ENCODE assay signal across 24 cellular contexts in the genomic region with DNA sequence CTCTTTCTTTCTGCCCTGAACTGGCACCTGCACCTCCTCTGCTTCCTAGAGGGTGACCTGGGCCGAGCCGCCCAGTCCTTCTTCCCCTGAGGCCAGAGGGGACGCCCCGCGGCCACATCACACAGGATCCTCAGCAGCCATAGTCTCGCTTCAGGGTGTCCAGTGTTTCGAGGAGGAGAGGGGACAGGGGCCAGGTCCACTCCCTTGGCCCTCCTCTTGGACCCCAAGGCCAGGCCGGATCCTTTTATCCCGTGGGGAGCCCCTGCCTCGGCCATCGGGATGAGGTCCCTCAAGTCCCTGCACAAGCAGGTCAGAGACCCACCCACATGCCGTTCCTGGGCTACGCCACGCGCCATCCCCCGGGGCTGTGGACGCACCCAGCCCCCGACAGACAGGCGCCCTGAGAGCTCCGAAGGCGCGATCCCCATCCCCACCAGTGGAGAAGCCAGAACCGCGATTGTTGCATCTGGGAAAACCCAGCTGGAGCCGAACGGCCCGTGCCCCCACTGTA. TPM values are rescaled to one million over a fixed set of nuclear protein-coding genes. Genes with fewer than 3 reads are reported as not detected.
DNase-seq lines count a peak whose midpoint lies in the region; ATAC-seq, FAIRE-seq and TF ChIP-seq lines count a peak whose summit lies in the region.
"Had no signal": no experiment of that assay in that cellular context is flagged by ENCODE, and none has a peak within 500 bp of the region (broad histone marks: within the 10 kb centered on the region; RNA-seq: fewer than 3 reads in every experiment).

No MANE protein-coding gene starts in this region.

- no peak overlapping the region for H3K9ac ChIP-seq in kidney (ENCODE audit: low read length in 2 of 2)

- in situ Hi-C loops in GM13977 (cut with MboI; ENCODE audit: low pct_unique_long_range_greater_than_20kb, low sequenced_read_pairs, unreplicated experiment) = no loop called here

- H3K36me3 ChIP-seq in kidney (ENCODE audit: control insufficient read depth in 1 of 2, insufficient read depth in 2 of 2, low read length in 2 of 2) = no peaks in the 10 kb centered on the region
- H3K36me3 ChIP-seq: SJCRH30 had no signal

- H3K27ac ChIP-seq in kidney (ENCODE audit: low read depth in 2 of 2, low read length in 2 of 2) = no peak overlapping the region
- H3K27ac ChIP-seq: SJCRH30 had no signal

- TF ChIP-seq CTCF in GM13977 (IDR thresholded peaks at IDR 0.05; ENCODE audit: extremely low read depth, insufficient read depth, missing control alignments) (no peak), kidney (IDR thresholded peaks at IDR 0.05; ENCODE audit: borderline replicate concordance, extremely low read depth, insufficient read depth) (no peak)

- H3K4me3 ChIP-seq in kidney (ENCODE audit: low read length in 2 of 2) = no peak overlapping the region
- H3K4me3 ChIP-seq: SJCRH30 had no signal

- peak; percentile 15 for DNase-seq in COLO668 (lab: John Stamatoyannopoulos, UW; ENCODE audit: unreplicated experiment)
- peak; percentile 30 for DNase-seq in GM13977 (ENCODE audit: low spot score)
- DNase-seq in kidney = peak; percentile 64
- DNase-seq in posterior vena cava (ENCODE audit: low spot score) = peak; percentile 83
- no peak for DNase-seq in kidney tubule cell (ENCODE audit: low spot score)
- no peak for DNase-seq in SKM-1 (lab: John Stamatoyannopoulos, UW; ENCODE audit: unreplicated experiment)
- DNase-seq: activated CD4-positive, alpha-beta T cell treated with anti-CD3 and anti-CD28 coated beads, Interleukin-2, amount 50 U/mL, for 4 hours; activated naive CD4-positive, alpha-beta T cell treated with anti-CD3 and anti-CD28 coated beads for 36 hours; activated T-cell treated with anti-CD3 and anti-CD28 coated beads, Interleukin-2, amount 50 U/mL, for 48 hours; cerebellar nuclear complex; DMS79; natural killer cell; NCI-H1436 treated with DMSO at 0.1 percent for 48 hours; NCI-H82; SJCRH30; stimulated activated CD8-positive, alpha-beta memory T cell treated with anti-CD3 and anti-CD28 coated beads, Interleukin-4, amount 100 ng/mL, for 48 hours; stimulated activated naive CD8-positive, alpha-beta T cell treated with anti-CD3 and anti-CD28 coated beads, Interleukin-15, amount 100 ng/mL, for 72 hours had no signal

- no peak for FAIRE-seq in kidney (lab: Jason Lieb, UNC)
- FAIRE-seq: G401.6, keratinocyte had no signal

- no peak for ATAC-seq in GM21528 (IDR thresholded peaks at IDR 0.05; ENCODE audit: low FRiP score, unreplicated experiment)
- ATAC-seq: HCT116, natural killer cell had no signal

- intact Hi-C loops in kidney (cut with DNase I) (no loop called here), posterior vena cava (cut with DNase I) (no loop called here)

- no peaks in the 10 kb centered on the region for H3K4me1 ChIP-seq in kidney (ENCODE audit: control insufficient read depth in 1 of 2, insufficient read depth in 1 of 2, low read depth in 1 of 2, low read length in 2 of 2)

- no peaks in the 10 kb centered on the region for H3K9me3 ChIP-seq in kidney (ENCODE audit: control insufficient read depth in 1 of 2, low read length in 2 of 2)
- H3K9me3 ChIP-seq: SJCRH30 had no signal

RNA-seq across cellular contexts. Expression of a gene that starts 3.6 kb away (rescaled TPM):
- total RNA-seq in kidney = 3.1 TPM
- polyA plus RNA-seq in kidney (ENCODE audit: insufficient read depth, low read depth, low replicate concordance) = not detected
- total RNA-seq in posterior vena cava = under 1 TPM in 1 of 2 donors, not detected in 1; 0.71 TPM
- total RNA-seq: mononuclear cell, SJCRH30 had no signal
- polyA plus RNA-seq: AG04450, BJ, keratinocyte had no signal

RNA-seq across cellular contexts. Expression of a gene that starts 37.2 kb away (rescaled TPM):
- total RNA-seq in kidney (39.5 TPM), posterior vena cava (10 to 100 TPM; 29.7 to 36.7 TPM)
- 5.1 TPM for polyA plus RNA-seq in kidney (ENCODE audit: insufficient read depth, low read depth, low replicate concordance)

Comparison
In these comparisons a context has a peak if more than half of its experiments do, and no peak if none do; other contexts are left out.
1. DNase-seq: peak in COLO668 (single experiment), GM13977 (single experiment), kidney (single experiment) and posterior vena cava (single experiment); none in kidney tubule cell (single experiment) and SKM-1 (single experiment).